In the genomic region with DNA sequence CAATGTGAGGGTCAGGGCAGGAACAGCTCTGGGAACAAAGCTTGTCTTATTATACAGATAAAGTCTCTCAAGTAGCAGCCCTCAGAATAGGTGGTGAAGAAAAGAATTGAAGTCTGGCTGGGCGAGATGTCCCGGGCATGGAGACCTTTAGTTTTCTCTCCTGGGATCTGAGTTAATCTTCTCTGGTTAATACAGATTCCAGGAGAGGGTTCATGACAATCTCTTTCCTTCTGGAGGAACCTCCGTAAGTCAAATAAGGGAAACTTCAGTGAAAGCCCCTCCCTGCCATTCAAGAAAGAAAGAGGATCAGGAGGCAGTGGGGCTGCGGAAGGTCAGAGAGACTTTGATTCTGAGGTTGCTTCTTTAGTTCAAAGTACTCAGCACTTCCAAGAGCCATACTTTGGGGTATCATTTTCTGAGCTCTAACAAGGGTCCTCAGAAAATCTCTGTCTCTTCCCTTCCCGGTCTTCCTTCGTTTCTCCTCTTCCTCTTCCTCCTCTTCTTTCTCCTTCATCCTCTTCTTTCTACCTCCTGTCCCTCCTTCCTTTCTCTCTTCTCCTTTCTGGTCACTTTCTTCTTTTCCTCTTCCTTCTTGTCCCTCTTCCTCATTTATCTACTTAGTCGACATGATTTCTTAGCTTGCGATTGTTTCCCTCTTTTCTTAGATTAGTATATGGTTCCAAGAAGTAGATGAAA, we compare ENCODE assay signal across 10 cellular contexts. TPM values are rescaled to one million over a fixed set of nuclear protein-coding genes. Genes with fewer than 3 reads are reported as not detected.
DNase-seq lines count a peak whose midpoint lies in the region; ATAC-seq and TF ChIP-seq lines count a peak whose summit lies in the region.
"Had no signal": no experiment of that assay in that cellular context is flagged by ENCODE, and none has a peak within 500 bp of the region (broad histone marks: within the 10 kb centered on the region; RNA-seq: fewer than 3 reads in every experiment).

No MANE protein-coding gene starts in this region.

- peak overlapping the region; percentile 98 for H3K27ac ChIP-seq in left ventricle myocardium inferior (replicated peaks)
- H3K27ac ChIP-seq in WERI-Rb-1: no peak overlapping the region
- H3K27ac ChIP-seq in iPS-18a (ENCODE audit: low read length): no peak overlapping the region
- H3K27ac ChIP-seq in uterus: peak overlapping the region; percentile 99
- no peak overlapping the region for H3K27ac ChIP-seq in caudate nucleus (ENCODE audit: low read depth, low read length)

- TF ChIP-seq CTCF in left ventricle myocardium inferior (IDR thresholded peaks at IDR 0.05; ENCODE audit: borderline replicate concordance) (no peak), WERI-Rb-1 (IDR thresholded peaks at IDR 0.05; ENCODE audit: low read depth, low read length) (no peak), uterus (IDR thresholded peaks at IDR 0.05) (no peak)

- H3K9me3 ChIP-seq in left ventricle myocardium inferior (replicated peaks): no peaks in the 10 kb centered on the region
- no peaks in the 10 kb centered on the region for H3K9me3 ChIP-seq in WERI-Rb-1 (ENCODE audit: severe bottlenecking)
- H3K9me3 ChIP-seq in iPS-18a (ENCODE audit: control insufficient read depth, low read depth, low read length): no peaks in the 10 kb centered on the region
- no peaks in the 10 kb centered on the region for H3K9me3 ChIP-seq in uterus

- DNase-seq in left ventricle myocardium inferior (no peak), left cardiac atrium (no peak), WERI-Rb-1 (peak; percentile 50), uterus (no peak), caudate nucleus (lab: John Stamatoyannopoulos, UW) (no peak), DMS53 (lab: John Stamatoyannopoulos, UW) (no peak), DMS79 treated with DMSO at 0.1 percent for 48 hours (lab: John Stamatoyannopoulos, UW) (no peak)
- DNase-seq: activated T-cell treated with anti-CD3 and anti-CD28 coated beads, Interleukin-2, amount 50 U/mL, for 72 hours; naive B cell had no signal

- intact Hi-C loops in left ventricle myocardium inferior (cut with micrococcal nuclease): no loop called here
- intact Hi-C loops in left cardiac atrium (cut with DNase I): loop anchor here (2.0 to 10.0 kb wide), 3 partner anchors 25 to 417 kb away; a partner anchor contains a TSS
- intact Hi-C loops in uterus (cut with DNase I; ENCODE audit: low total_unique reads): no loop called here

- H3K4me1 ChIP-seq in left ventricle myocardium inferior (peaks cover 33% of the 10 kb centered on the region), iPS-18a (ENCODE audit: control insufficient read depth, low read depth, low read length) (no peaks in the 10 kb centered on the region), uterus (no peaks in the 10 kb centered on the region)

- TF ChIP-seq POLR2A in uterus (IDR thresholded peaks at IDR 0.05): no peak

- no peak for ATAC-seq in left cardiac atrium

- H3K36me3 ChIP-seq in left ventricle myocardium inferior (no peaks in the 10 kb centered on the region), WERI-Rb-1 (peaks cover 4% of the 10 kb centered on the region; the same call in 1 of the 2 replicates), iPS-18a (ENCODE audit: control insufficient read depth, low read depth, low read length) (no peaks in the 10 kb centered on the region), uterus (no peaks in the 10 kb centered on the region)

- H3K9ac ChIP-seq in iPS-18a (ENCODE audit: low read length): no peak overlapping the region

- peak overlapping the region; percentile 88 for H3K4me3 ChIP-seq in left ventricle myocardium inferior
- H3K4me3 ChIP-seq in WERI-Rb-1 (ENCODE audit: low read depth, low read length): peak overlapping the region; percentile 63
- H3K4me3 ChIP-seq in iPS-18a (ENCODE audit: low read length): peak overlapping the region; percentile 82
- peak overlapping the region in 1 of 2 donors; percentile 69 for H3K4me3 ChIP-seq in uterus

- H3K27me3 ChIP-seq in left ventricle myocardium inferior (ENCODE audit: low read depth): no peaks in the 10 kb centered on the region
- no peaks in the 10 kb centered on the region for H3K27me3 ChIP-seq in WERI-Rb-1 (ENCODE audit: insufficient read depth, low read depth, severe bottlenecking)
- H3K27me3 ChIP-seq in iPS-18a (ENCODE audit: control insufficient read depth, insufficient read depth, low read length): peaks cover 13% of the 10 kb centered on the region
- no peaks in the 10 kb centered on the region for H3K27me3 ChIP-seq in uterus

RNA-seq across cellular contexts. Expression of a gene that starts 4.6 kb away (rescaled TPM):
- total RNA-seq in left ventricle myocardium inferior (3.2 TPM), left cardiac atrium (1 to 10 TPM; 3.5 to 4.3 TPM), uterus (10 to 100 TPM in 2 of 4 donors, 1 to 10 TPM in 2; 3.8 to 28.3 (median 10.7) TPM)

Comparison
In these comparisons a context has a peak if more than half of its experiments do, and no peak if none do; other contexts are left out.
1. intact Hi-C loops: an anchor here in left cardiac atrium (2.0 to 10.0 kb wide); none called in left ventricle myocardium inferior and uterus.
2. H3K27ac ChIP-seq: peak in left ventricle myocardium inferior (single experiment) and uterus (2 of 2); none in WERI-Rb-1 (single experiment), iPS-18a (single experiment) and caudate nucleus (single experiment).